17 cellular contexts compared by ENCODE assay signal in the genomic region with DNA sequence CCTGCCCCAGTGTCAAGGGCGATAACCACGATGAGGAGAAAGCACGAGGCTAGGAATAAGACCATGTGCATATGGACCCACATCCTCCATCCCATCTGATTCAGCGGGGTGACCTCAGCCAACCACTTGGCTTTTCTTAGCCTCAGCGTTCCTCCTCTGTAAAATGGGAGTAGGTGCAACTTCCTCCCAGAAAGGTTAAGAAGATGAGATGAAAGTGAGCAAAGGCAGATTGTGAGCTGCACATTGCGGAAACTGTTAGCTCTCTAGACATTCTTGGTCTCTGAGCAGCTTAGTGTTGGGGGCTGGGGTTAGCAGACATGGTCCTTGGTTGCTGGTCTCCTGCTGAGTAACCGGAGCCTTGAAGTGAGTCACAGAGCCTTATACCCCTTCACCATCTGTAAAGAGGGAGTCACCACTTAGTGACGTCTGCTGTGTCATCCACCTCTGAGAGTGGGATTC.
DNase-seq lines count a peak whose midpoint lies in the region; ATAC-seq and TF ChIP-seq lines count a peak whose summit lies in the region.
"Had no signal": no experiment of that assay in that cellular context is flagged by ENCODE, and none has a peak within 500 bp of the region (broad histone marks: within the 10 kb centered on the region; RNA-seq: fewer than 3 reads in every experiment).

No MANE protein-coding gene starts in this region.

- intact Hi-C loops in natural killer cell (cut with micrococcal nuclease), result no loop called here
- intact Hi-C loops in mucosa of descending colon (cut with DNase I, micrococcal nuclease), result no loop called here

- H3K4me1 Mint-ChIP-seq in central memory CD8-positive, alpha-beta T cell, result peaks cover 5% of the 10 kb centered on the region
- H3K4me1 Mint-ChIP-seq in natural killer cell, result peaks cover 6 to 20% of the 10 kb centered on the region in 2 donors

- peaks cover 2% of the 10 kb centered on the region for H3K4me1 ChIP-seq in mucosa of descending colon (ENCODE audit: low read depth)

- peak; percentile 24 for ATAC-seq in central memory CD8-positive, alpha-beta T cell (replicated peaks; ENCODE audit: extremely low read depth, poor library complexity, severe bottlenecking)
- ATAC-seq in natural killer cell (peak in 2 of 3 donors; percentile 12 to 66), mucosa of descending colon (no peak), HG03432 (IDR thresholded peaks at IDR 0.05; ENCODE audit: unreplicated experiment) (no peak), HG02970 (IDR thresholded peaks at IDR 0.05; ENCODE audit: low FRiP score, unreplicated experiment) (no peak)

- H3K36me3 ChIP-seq in mucosa of descending colon (ENCODE audit: low read depth), result no peaks in the 10 kb centered on the region

- DNase-seq in AG09319 (ENCODE audit: extremely low read depth, low read depth) (peak; percentile 11), HFF-Myc (ENCODE audit: extremely low read depth, low read depth) (peak; percentile 49), natural killer cell (no peak), mucosa of descending colon (no peak), NCI-H2081 treated with DMSO at 0.1 percent for 48 hours (lab: John Stamatoyannopoulos, UW) (no peak)
- no peak for DNase-seq in central memory CD8-positive, alpha-beta T cell (ENCODE audit: low spot score in 2 of 2)
- DNase-seq: activated CD4-positive, CD25-positive, alpha-beta regulatory T cell treated with anti-CD3 and anti-CD28 coated beads, Interleukin-2, amount 50 U/mL, for 72 hours; activated effector memory CD4-positive, alpha-beta T cell treated with anti-CD3 and anti-CD28 coated beads, Interleukin-2, amount 50 U/mL, for 16 hours; CD4-positive, alpha-beta T cell; erythroblast; GF-D8; NCI-H1417 treated with DMSO at 0.1 percent for 48 hours; NCI-H510A; T-cell had no signal

- H3K27me3 Mint-ChIP-seq in central memory CD8-positive, alpha-beta T cell, result no peaks in the 10 kb centered on the region
- H3K27me3 Mint-ChIP-seq in natural killer cell (ENCODE audit: low read depth in 2 of 2), result no peaks in the 10 kb centered on the region
- H3K27me3 Mint-ChIP-seq: CD4-positive, alpha-beta T cell; T-cell had no signal

- TF ChIP-seq CTCF in AG09319 (IDR thresholded peaks at IDR 0.05; ENCODE audit: low read depth, low read length), result no peak
- no peak for TF ChIP-seq CTCF in HFF-Myc (IDR thresholded peaks at IDR 0.05; ENCODE audit: low read depth, low read length, missing control alignments)
- TF ChIP-seq CTCF in natural killer cell (IDR thresholded peaks at IDR 0.05), result no peak
- TF ChIP-seq CTCF in mucosa of descending colon (IDR thresholded peaks at IDR 0.05), result no peak

- no peaks in the 10 kb centered on the region for H3K36me3 Mint-ChIP-seq in central memory CD8-positive, alpha-beta T cell (ENCODE audit: insufficient read depth)
- no peaks in the 10 kb centered on the region for H3K36me3 Mint-ChIP-seq in natural killer cell
- H3K36me3 Mint-ChIP-seq: T-cell had no signal

- H3K4me3 ChIP-seq in HFF-Myc (replicated peaks; ENCODE audit: low read depth, low read length), result no peak overlapping the region
- H3K4me3 ChIP-seq in mucosa of descending colon, result no peak overlapping the region

- H3K9me3 ChIP-seq in mucosa of descending colon, result no peaks in the 10 kb centered on the region

- H3K4me3 Mint-ChIP-seq in central memory CD8-positive, alpha-beta T cell, result no peak overlapping the region
- H3K4me3 Mint-ChIP-seq in natural killer cell, result no peak overlapping the region
- H3K4me3 Mint-ChIP-seq: CD4-positive, alpha-beta T cell; T-cell had no signal

- H3K27ac Mint-ChIP-seq in central memory CD8-positive, alpha-beta T cell (ENCODE audit: low read depth), result no peak overlapping the region
- H3K27ac Mint-ChIP-seq in natural killer cell, result peak overlapping the region in 1 of 2 donors; percentile 52
- H3K27ac Mint-ChIP-seq: CD4-positive, alpha-beta T cell; progenitor cell of endocrine pancreas; T-cell had no signal

- H3K9me3 Mint-ChIP-seq in central memory CD8-positive, alpha-beta T cell, result no peaks in the 10 kb centered on the region
- no peaks in the 10 kb centered on the region for H3K9me3 Mint-ChIP-seq in natural killer cell
- H3K9me3 Mint-ChIP-seq: CD4-positive, alpha-beta T cell; T-cell had no signal

Comparison
In these comparisons a context has a peak if more than half of its experiments do, and no peak if none do; other contexts are left out.
1. DNase-seq: peak in AG09319 (single experiment) and HFF-Myc (single experiment); none in central memory CD8-positive, alpha-beta T cell (0 of 2), natural killer cell (single experiment), mucosa of descending colon (0 of 3) and NCI-H2081 treated with DMSO at 0.1 percent for 48 hours (single experiment).
2. ATAC-seq: peak in central memory CD8-positive, alpha-beta T cell (single experiment) and natural killer cell (2 of 3); none in mucosa of descending colon (single experiment), HG03432 (single experiment) and HG02970 (single experiment).